In the genomic region with DNA sequence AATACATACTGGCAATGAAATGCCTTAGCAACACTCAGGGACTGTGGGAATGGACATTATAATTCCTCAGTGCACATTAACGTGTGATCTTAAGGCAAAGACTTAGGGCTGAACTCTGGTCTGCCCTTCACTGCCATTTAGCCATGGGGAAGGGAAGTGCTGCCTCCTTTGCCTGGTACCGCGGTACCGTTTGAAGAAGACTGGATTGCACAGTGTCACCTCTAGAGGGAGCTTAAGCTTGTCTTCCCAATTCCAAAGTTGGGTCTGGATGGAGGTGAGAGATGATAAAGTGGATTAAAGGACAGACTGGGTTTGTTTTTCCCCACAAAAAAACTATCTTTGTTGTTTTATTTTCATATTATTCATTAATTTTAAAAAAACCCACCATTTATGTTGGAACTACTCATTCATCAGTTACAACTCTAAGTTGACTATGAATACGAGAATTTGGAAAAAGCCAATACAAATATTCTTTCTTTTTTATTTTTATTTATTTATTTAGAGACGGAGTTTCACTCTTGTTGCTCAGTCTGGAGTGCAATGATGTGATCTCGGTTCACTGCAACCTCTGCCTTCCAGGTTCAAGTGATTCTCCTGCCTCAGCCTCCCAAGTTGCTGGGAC, we compare ENCODE assay signal across 9 cellular contexts.
DNase-seq lines count a peak whose midpoint lies in the region; ATAC-seq, FAIRE-seq and TF ChIP-seq lines count a peak whose summit lies in the region.
"Had no signal": no experiment of that assay in that cellular context is flagged by ENCODE, and none has a peak within 500 bp of the region (broad histone marks: within the 10 kb centered on the region; RNA-seq: fewer than 3 reads in every experiment).

No MANE protein-coding gene starts in this region.

- peaks cover 8% of the 10 kb centered on the region for H3K27me3 Mint-ChIP-seq in activated naive CD8-positive, alpha-beta T cell treated with anti-CD3 and anti-CD28 coated beads for 36 hours
- H3K27me3 Mint-ChIP-seq in activated CD4-positive, alpha-beta T cell treated with anti-CD3 and anti-CD28 coated beads, Interleukin-2, amount 10 ng/mL, durations not matched to agents 24 days and 14 days: no peaks in the 10 kb centered on the region

- ATAC-seq in HCT116: peak; percentile 100
- ATAC-seq in left cardiac atrium: peak; percentile 34 to 59

- no peak for FAIRE-seq in GM12891 (lab: Jason Lieb, UNC)

- no peaks in the 10 kb centered on the region for H3K36me3 Mint-ChIP-seq in activated naive CD8-positive, alpha-beta T cell treated with anti-CD3 and anti-CD28 coated beads for 36 hours
- H3K36me3 Mint-ChIP-seq in activated CD4-positive, alpha-beta T cell treated with anti-CD3 and anti-CD28 coated beads, Interleukin-2, amount 10 ng/mL, durations not matched to agents 24 days and 14 days (ENCODE audit: low read depth): no peaks in the 10 kb centered on the region

- H2AFZ ChIP-seq in HCT116 (ENCODE audit: low read depth, low read length, poor library complexity, severe bottlenecking): peak overlapping the region; percentile 100

- no peaks in the 10 kb centered on the region for H4K20me1 ChIP-seq in HCT116 (ENCODE audit: insufficient read depth)

- H3K4me1 ChIP-seq in HCT116 (ENCODE audit: control insufficient read depth in 1 of 2, insufficient read depth in 2 of 2, low read length in 2 of 2) (peaks cover 0 to 4% of the 10 kb centered on the region in 2 experiments; a peak in 1 of 4 replicates), testis (no peaks in the 10 kb centered on the region)

- TF ChIP-seq RAD21 in HCT116 (IDR thresholded peaks at IDR 0.05; ENCODE audit: low read depth): peak; percentile 66

- TF ChIP-seq POLR2A in HCT116 (IDR thresholded peaks at IDR 0.05; ENCODE audit: borderline replicate concordance, extremely low read depth, insufficient read depth, insufficient read length) (no peak), testis (IDR thresholded peaks at IDR 0.05) (no peak), GM12891 (IDR thresholded peaks at IDR 0.05; ENCODE audit: low read depth, low read length) (no peak)

- H3K9me3 Mint-ChIP-seq in activated naive CD8-positive, alpha-beta T cell treated with anti-CD3 and anti-CD28 coated beads for 36 hours: peaks cover 7% of the 10 kb centered on the region
- H3K9me3 Mint-ChIP-seq in activated CD4-positive, alpha-beta T cell treated with anti-CD3 and anti-CD28 coated beads, Interleukin-2, amount 10 ng/mL, durations not matched to agents 24 days and 14 days: peaks cover 8% of the 10 kb centered on the region

- H3K36me3 ChIP-seq in HCT116 (ENCODE audit: control insufficient read depth in 1 of 2, insufficient read depth in 2 of 2, low read length in 2 of 2): no peaks in the 10 kb centered on the region
- H3K36me3 ChIP-seq in testis (ENCODE audit: low read depth, missing control alignments): no peaks in the 10 kb centered on the region

- H3K9me2 ChIP-seq in HCT116 (ENCODE audit: insufficient read depth): no peaks in the 10 kb centered on the region

- intact Hi-C loops in HCT116 (cut with micrococcal nuclease): no loop called here
- intact Hi-C loops in left cardiac atrium (cut with DNase I): no loop called here
- intact Hi-C loops in testis (cut with DNase I; ENCODE audit: low total_unique reads): no loop called here
- intact Hi-C loops in activated CD4-positive, alpha-beta T cell treated with anti-CD3 and anti-CD28 coated beads, Interleukin-2, amount 10 ng/mL, durations not matched to agents 24 days and 14 days (cut with micrococcal nuclease): no loop called here

- H3K4me3 ChIP-seq in HCT116 (replicated peaks in 1 of 2; ENCODE audit: low read depth in 1 of 2, low read length in 2 of 2) (peak overlapping the region in 1 of 2 experiments; percentile 34; a peak in 1 of 4 replicates), testis (no peak overlapping the region)

- CTCF ChIA-PET in HCT116 (lab: Charles Lee): interaction anchor here (0.5 to 1.4 kb wide), 8 partner anchors 9 to 1157 kb away, joined by 3 to 11 read pairs (median 4); no protein-coding TSS in a partner anchor

- DNase-seq in Ammon's horn (ENCODE audit: low spot score) (peak; percentile 56), HCT116 (ENCODE audit: low read depth, low spot score) (peak; percentile 70), SK-N-DZ (ENCODE audit: low spot score) (peak; percentile 55), left cardiac atrium (no peak), testis (peak; percentile 53), GM12891 (ENCODE audit: insufficient read length, low spot score) (no peak)
- no peak for DNase-seq in activated naive CD8-positive, alpha-beta T cell treated with anti-CD3 and anti-CD28 coated beads for 36 hours
- no peak for DNase-seq in activated CD4-positive, alpha-beta T cell treated with anti-CD3 and anti-CD28 coated beads, Interleukin-2, amount 10 ng/mL, durations not matched to agents 24 days and 14 days

- H3K79me2 ChIP-seq in HCT116 (ENCODE audit: insufficient read depth, low read length): no peaks in the 10 kb centered on the region

- H3K9me3 ChIP-seq in HCT116 (ENCODE audit: control insufficient read depth in 1 of 2, insufficient read depth in 1 of 2, low read depth in 1 of 2, low read length in 2 of 2): no peaks in the 10 kb centered on the region
- H3K9me3 ChIP-seq in testis: no peaks in the 10 kb centered on the region

- H3K9ac ChIP-seq in HCT116 (ENCODE audit: low read length): no peak overlapping the region

- no peak overlapping the region for H3K4me3 Mint-ChIP-seq in activated naive CD8-positive, alpha-beta T cell treated with anti-CD3 and anti-CD28 coated beads for 36 hours
- H3K4me3 Mint-ChIP-seq in activated CD4-positive, alpha-beta T cell treated with anti-CD3 and anti-CD28 coated beads, Interleukin-2, amount 10 ng/mL, durations not matched to agents 24 days and 14 days: no peak overlapping the region

- H3K27ac ChIP-seq in HCT116 (ENCODE audit: low read depth, low read length) (no peak overlapping the region), testis (no peak overlapping the region)
- H3K27ac ChIP-seq: epithelial cell of prostate had no signal

- H3K4me1 Mint-ChIP-seq in activated naive CD8-positive, alpha-beta T cell treated with anti-CD3 and anti-CD28 coated beads for 36 hours: no peaks in the 10 kb centered on the region
- no peaks in the 10 kb centered on the region for H3K4me1 Mint-ChIP-seq in activated CD4-positive, alpha-beta T cell treated with anti-CD3 and anti-CD28 coated beads, Interleukin-2, amount 10 ng/mL, durations not matched to agents 24 days and 14 days

- no TSS peak for BruUV-seq in HCT116 (replicated peaks; lab: Mats Ljungman, UMichigan)

- no peak overlapping the region for H3K27ac Mint-ChIP-seq in activated naive CD8-positive, alpha-beta T cell treated with anti-CD3 and anti-CD28 coated beads for 36 hours
- no peak overlapping the region for H3K27ac Mint-ChIP-seq in activated CD4-positive, alpha-beta T cell treated with anti-CD3 and anti-CD28 coated beads, Interleukin-2, amount 10 ng/mL, durations not matched to agents 24 days and 14 days

- H3K4me2 ChIP-seq in HCT116 (ENCODE audit: low read length): peak overlapping the region; percentile 71

- POLR2A ChIA-PET in HCT116 (lab: Charles Lee): no interaction called here

- H3K27me3 ChIP-seq in HCT116 (ENCODE audit: insufficient read depth, low read length) (no peaks in the 10 kb centered on the region), testis (no peaks in the 10 kb centered on the region)

- WGBS in testis, 2 donors: 31 to 36% methylated on average over 7 of the region's 7 CpGs

- peak; percentile 70 to 91 (median 83); a peak in 5 of 6 replicates for TF ChIP-seq CTCF in HCT116 (IDR thresholded peaks at IDR 0.05 in 2 of 3, conservative IDR thresholded peaks at IDR 0.05 in 1 of 3; ENCODE audit: borderline replicate concordance in 1 of 3, insufficient read depth in 1 of 3, low read depth in 2 of 3, low read length in 2 of 3)
- TF ChIP-seq CTCF in testis (IDR thresholded peaks at IDR 0.05): peak; percentile 12 to 61 (median 34)

- RAD21 ChIA-PET in HCT116 (lab: Charles Lee; ENCODE audit: low non-redundant PET in 1 of 2, low total read pairs in 2 of 2, uncharacterized antibody in 2 of 2, unreplicated experiment in 2 of 2): interaction anchor here in 1 of 2 experiments (0.5 kb wide), 1 partner anchor 10 kb away, joined by 3 read pairs; no protein-coding TSS in a partner anchor

TF ChIP-seq in HCT116, 20 proteins besides CTCF, POLR2A, EP300 and RAD21 (continues in another document):
- TF ChIP-seq TCF7L2 (IDR thresholded peaks at IDR 0.05; ENCODE audit: borderline replicate concordance, extremely low read depth, insufficient read depth, insufficient read length): peak; percentile 97
- TF ChIP-seq, protein P1, sequence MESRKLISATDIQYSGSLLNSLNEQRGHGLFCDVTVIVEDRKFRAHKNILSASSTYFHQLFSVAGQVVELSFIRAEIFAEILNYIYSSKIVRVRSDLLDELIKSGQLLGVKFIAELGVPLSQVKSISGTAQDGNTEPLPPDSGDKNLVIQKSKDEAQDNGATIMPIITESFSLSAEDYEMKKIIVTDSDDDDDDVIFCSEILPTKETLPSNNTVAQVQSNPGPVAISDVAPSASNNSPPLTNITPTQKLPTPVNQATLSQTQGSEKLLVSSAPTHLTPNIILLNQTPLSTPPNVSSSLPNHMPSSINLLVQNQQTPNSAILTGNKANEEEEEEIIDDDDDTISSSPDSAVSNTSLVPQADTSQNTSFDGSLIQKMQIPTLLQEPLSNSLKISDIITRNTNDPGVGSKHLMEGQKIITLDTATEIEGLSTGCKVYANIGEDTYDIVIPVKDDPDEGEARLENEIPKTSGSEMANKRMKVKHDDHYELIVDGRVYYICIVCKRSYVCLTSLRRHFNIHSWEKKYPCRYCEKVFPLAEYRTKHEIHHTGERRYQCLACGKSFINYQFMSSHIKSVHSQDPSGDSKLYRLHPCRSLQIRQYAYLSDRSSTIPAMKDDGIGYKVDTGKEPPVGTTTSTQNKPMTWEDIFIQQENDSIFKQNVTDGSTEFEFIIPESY (IDR thresholded peaks at IDR 0.05; ENCODE audit: extremely low read depth, insufficient replicate concordance, low read length): no peak

TF ChIP-seq in GM12891, 5 proteins besides CTCF, POLR2A, EP300 and RAD21:
- TF ChIP-seq TAF1 (IDR thresholded peaks at IDR 0.05; ENCODE audit: low read depth, low read length): no peak
- TF ChIP-seq SPI1 (IDR thresholded peaks at IDR 0.05; ENCODE audit: low read depth, low read length): no peak
- no peak for TF ChIP-seq POU2F2 (IDR thresholded peaks at IDR 0.05; ENCODE audit: low read depth, low read length)
- no peak for TF ChIP-seq PAX5 (IDR thresholded peaks at IDR 0.05; ENCODE audit: insufficient read depth, low read length, severe bottlenecking)
- TF ChIP-seq POLR2AphosphoS5 (IDR thresholded peaks at IDR 0.05; ENCODE audit: low read depth, low read length): no peak

Comparison
In these comparisons a context has a peak if more than half of its experiments do, and no peak if none do; other contexts are left out.
1. DNase-seq: peak in Ammon's horn (single experiment), HCT116 (single experiment), SK-N-DZ (single experiment) and testis (single experiment); none in left cardiac atrium (single experiment), activated naive CD8-positive, alpha-beta T cell treated with anti-CD3 and anti-CD28 coated beads for 36 hours (single experiment), activated CD4-positive, alpha-beta T cell treated with anti-CD3 and anti-CD28 coated beads, Interleukin-2, amount 10 ng/mL, durations not matched to agents 24 days and 14 days (single experiment) and GM12891 (single experiment).